Comparison of ENCODE assay signal across 11 cellular contexts in genomic region chr4:110636677-110637407, GRCh38. TPM values are rescaled to one million over a fixed set of nuclear protein-coding genes. Genes with fewer than 3 reads are reported as not detected.
DNase-seq lines count a peak whose midpoint lies in the region; ATAC-seq and TF ChIP-seq lines count a peak whose summit lies in the region.
"Had no signal": no experiment of that assay in that cellular context is flagged by ENCODE, and none has a peak within 500 bp of the region (broad histone marks: within the 10 kb centered on the region; RNA-seq: fewer than 3 reads in every experiment).

No MANE protein-coding gene starts in this region.

- no peak for ATAC-seq in GM18498 (IDR thresholded peaks at IDR 0.05; ENCODE audit: unreplicated experiment)
- ATAC-seq: GM12878 had no signal

- H3K9me3 ChIP-seq in BLaER1 (peaks cover 94% of the 10 kb centered on the region), neural progenitor cell (ENCODE audit: low read depth) (no peaks in the 10 kb centered on the region)

- peak overlapping the region; percentile 22; the same call in 1 of the 2 replicates for H3K4me3 ChIP-seq in BLaER1
- peak overlapping the region; percentile 65 for H3K4me3 ChIP-seq in neural progenitor cell
- H3K4me3 ChIP-seq: GM12878 had no signal

- H4K20me1 ChIP-seq in BLaER1 (peaks cover 13% of the 10 kb centered on the region; the same call in 1 of the 2 replicates), neural progenitor cell (ENCODE audit: low read depth) (peaks cover 61% of the 10 kb centered on the region)

- H3K27me3 ChIP-seq in BLaER1 (peaks cover 100% of the 10 kb centered on the region), neural progenitor cell (peaks cover 99% of the 10 kb centered on the region)

- H3K4me1 ChIP-seq in BLaER1 (no peaks in the 10 kb centered on the region), neural progenitor cell (peaks cover 40% of the 10 kb centered on the region)

- no peaks in the 10 kb centered on the region for H3K36me3 Mint-ChIP-seq in neural progenitor cell

- H3K27ac Mint-ChIP-seq in neural progenitor cell, result no peak overlapping the region

- H3K79me2 ChIP-seq in neural progenitor cell (ENCODE audit: low read depth), result no peaks in the 10 kb centered on the region

- DNase-seq in M059J (ENCODE audit: low read depth), result peak; percentile 83
- peak; percentile 4 for DNase-seq in fibroblast of gingiva (ENCODE audit: low read depth)
- peak; percentile 85 for DNase-seq in neural progenitor cell (ENCODE audit: low spot score)
- no peak for DNase-seq in activated effector memory CD4-positive, alpha-beta T cell treated with anti-CD3 and anti-CD28 coated beads, Interleukin-2, amount 50 U/mL, for 16 hours
- no peak for DNase-seq in amygdala (lab: John Stamatoyannopoulos, UW)
- no peak for DNase-seq in NCI-H1694 treated with DMSO at 0.1 percent for 48 hours (lab: John Stamatoyannopoulos, UW)
- DNase-seq: activated gamma-delta T cell, KBM-7 had no signal

- H3K4me2 ChIP-seq in BLaER1 (no peak overlapping the region), neural progenitor cell (peak overlapping the region; percentile 87)

- peaks cover 33% of the 10 kb centered on the region for H3K4me1 Mint-ChIP-seq in neural progenitor cell

- peaks cover 85% of the 10 kb centered on the region for H3K27me3 Mint-ChIP-seq in neural progenitor cell (ENCODE audit: insufficient read depth, low read depth)

- peak overlapping the region; percentile 90 for H2AFZ ChIP-seq in neural progenitor cell (replicated peaks)

- H3K4me3 Mint-ChIP-seq in neural progenitor cell, result peak overlapping the region; percentile 81

- no peak for TF ChIP-seq CTCF in neural progenitor cell (IDR thresholded peaks at IDR 0.05)

- no peak overlapping the region for H3K27ac ChIP-seq in BLaER1
- no peak overlapping the region for H3K27ac ChIP-seq in neural progenitor cell

- H3K36me3 ChIP-seq in BLaER1, result no peaks in the 10 kb centered on the region
- no peaks in the 10 kb centered on the region for H3K36me3 ChIP-seq in neural progenitor cell

- H3K9me3 Mint-ChIP-seq in neural progenitor cell, result no peaks in the 10 kb centered on the region

- no peak overlapping the region for H3K9ac ChIP-seq in BLaER1
- H3K9ac ChIP-seq in neural progenitor cell, result no peak overlapping the region

- peaks cover 47% of the 10 kb centered on the region for H3F3A ChIP-seq in neural progenitor cell (ENCODE audit: low read depth)

RNA-seq across cellular contexts. Expression of gene PITX2, which starts 14.0 kb away (rescaled TPM):
- 7.8 and 15.1 TPM in 2 replicates for total RNA-seq in M059J (2014; rRNA removed; shearing (Covaris generic))
- total RNA-seq in neural progenitor cell (ENCODE audit: low replicate concordance), result 0.59 and 1.6 TPM in 2 replicates
- total RNA-seq: GM12878 had no signal

Comparison
In these comparisons a context has a peak if more than half of its experiments do, and no peak if none do; other contexts are left out.
1. DNase-seq: peak in M059J (single experiment), fibroblast of gingiva (single experiment) and neural progenitor cell (single experiment); none in activated effector memory CD4-positive, alpha-beta T cell treated with anti-CD3 and anti-CD28 coated beads, Interleukin-2, amount 50 U/mL, for 16 hours (single experiment), amygdala (0 of 56) and NCI-H1694 treated with DMSO at 0.1 percent for 48 hours (single experiment).